ENCODE assay signal across 13 cellular contexts in genomic region chr6:1392813-1393640, GRCh38. TPM values are rescaled to one million over a fixed set of nuclear protein-coding genes. Genes with fewer than 3 reads are reported as not detected.
DNase-seq lines count a peak whose midpoint lies in the region; ATAC-seq and TF ChIP-seq lines count a peak whose summit lies in the region.
"Had no signal": no experiment of that assay in that cellular context is flagged by ENCODE, and none has a peak within 500 bp of the region (broad histone marks: within the 10 kb centered on the region; RNA-seq: fewer than 3 reads in every experiment).

No MANE protein-coding gene starts in this region.

- H3K27me3 ChIP-seq in esophagus (ENCODE audit: control insufficient read depth in 1 of 2, insufficient read depth in 2 of 2, low read length in 2 of 2), result peaks cover 0 to 20% of the 10 kb centered on the region in 2 donors
- peaks cover 30 to 60% of the 10 kb centered on the region in 2 donors for H3K27me3 ChIP-seq in mucosa of rectum (ENCODE audit: control insufficient read depth in 2 of 2, insufficient read depth in 2 of 2, low read length in 2 of 2)
- peaks cover 98% of the 10 kb centered on the region for H3K27me3 ChIP-seq in suprapubic skin

- 8 to 12% methylated on average over 69 to 74 of the region's 74 CpGs for WGBS in esophagus, 2 donors
- 41% methylated on average over 48 of the region's 74 CpGs for WGBS in suprapubic skin

- peaks cover 0 to 2% of the 10 kb centered on the region in 2 donors for H3K9me3 ChIP-seq in esophagus (ENCODE audit: control insufficient read depth in 2 of 2, insufficient read depth in 1 of 2, low read depth in 1 of 2, low read length in 1 of 2)
- H3K9me3 ChIP-seq in mucosa of rectum (ENCODE audit: control insufficient read depth in 2 of 2, low read length in 2 of 2), result no peaks in the 10 kb centered on the region
- H3K9me3 ChIP-seq in suprapubic skin, result no peaks in the 10 kb centered on the region

- no peak for TF ChIP-seq CTCF in suprapubic skin (IDR thresholded peaks at IDR 0.05)

- H3K4me3 ChIP-seq in esophagus (ENCODE audit: low read depth in 1 of 2, low read length in 2 of 2), result peak overlapping the region; percentile 22 to 69
- H3K4me3 ChIP-seq in mucosa of rectum (ENCODE audit: low read length in 2 of 2), result peak overlapping the region; percentile 45 to 53
- peak overlapping the region; percentile 38 for H3K4me3 ChIP-seq in suprapubic skin

- peak overlapping the region; percentile 49 to 58 for H3K4me3 Mint-ChIP-seq in activated T-cell treated with anti-CD3 and anti-CD28 coated beads, Interleukin-2, amount 50 U/mL, for 72 hours
- H3K4me3 Mint-ChIP-seq: activated T-helper 1 cell treated with anti-CD3 and anti-CD28 coated beads, Interleukin-12 subunit alpha, Interleukin-12 subunit beta, Interleukin-2, Interleukin-4 antibody, amounts not matched to agents 30 ng/mL and 10 ng/mL and 1 ng/mL, durations not matched to agents 14 hours and 24 hours and 36 hours had no signal

- no peaks in the 10 kb centered on the region for H3K36me3 Mint-ChIP-seq in activated T-cell treated with anti-CD3 and anti-CD28 coated beads, Interleukin-2, amount 50 U/mL, for 72 hours (ENCODE audit: insufficient read depth in 2 of 2)

- TF ChIP-seq EP300 in suprapubic skin (IDR thresholded peaks at IDR 0.05), result no peak

- H3K27me3 Mint-ChIP-seq in activated T-cell treated with anti-CD3 and anti-CD28 coated beads, Interleukin-2, amount 50 U/mL, for 72 hours (ENCODE audit: low read depth), result peaks cover 79% of the 10 kb centered on the region

- no peak overlapping the region for H3K27ac Mint-ChIP-seq in activated T-cell treated with anti-CD3 and anti-CD28 coated beads, Interleukin-2, amount 50 U/mL, for 72 hours

- H3K9me3 Mint-ChIP-seq in activated T-cell treated with anti-CD3 and anti-CD28 coated beads, Interleukin-2, amount 50 U/mL, for 72 hours, result no peaks in the 10 kb centered on the region
- H3K9me3 Mint-ChIP-seq: activated T-helper 1 cell treated with anti-CD3 and anti-CD28 coated beads, Interleukin-12 subunit alpha, Interleukin-12 subunit beta, Interleukin-2, Interleukin-4 antibody, amounts not matched to agents 30 ng/mL and 10 ng/mL and 1 ng/mL, durations not matched to agents 14 hours and 24 hours and 36 hours had no signal

- peaks cover 33% of the 10 kb centered on the region for H3K4me1 Mint-ChIP-seq in activated T-cell treated with anti-CD3 and anti-CD28 coated beads, Interleukin-2, amount 50 U/mL, for 72 hours (ENCODE audit: low read depth)

- H3K36me3 ChIP-seq in esophagus (ENCODE audit: control insufficient read depth in 2 of 2, insufficient read depth in 2 of 2, low read length in 1 of 2) (no peaks in the 10 kb centered on the region), mucosa of rectum (ENCODE audit: control insufficient read depth in 2 of 2, insufficient read depth in 2 of 2, low read length in 2 of 2) (no peaks in the 10 kb centered on the region), suprapubic skin (no peaks in the 10 kb centered on the region)

- H3K9ac ChIP-seq in mucosa of rectum (ENCODE audit: low read depth in 1 of 2, low read length in 2 of 2), result peak overlapping the region in 1 of 2 donors; percentile 56

- no peak for DNase-seq in activated T-cell treated with anti-CD3 and anti-CD28 coated beads, Interleukin-2, amount 50 U/mL, for 72 hours
- no peak for DNase-seq in activated T-cell treated with anti-CD3 and anti-CD28 coated beads, Interleukin-2, amount 50 U/mL, for 48 hours
- peak in 1 of 2 donors; percentile 61 for DNase-seq in suprapubic skin (ENCODE audit: low spot score in 2 of 2)
- no peak for DNase-seq in G401 (ENCODE audit: low spot score)
- no peak for DNase-seq in midbrain (lab: John Stamatoyannopoulos, UW)
- DNase-seq: DMS53; NCI-H1417; stimulated activated naive CD4-positive, alpha-beta T cell had no signal

- TF ChIP-seq POLR2A in suprapubic skin (IDR thresholded peaks at IDR 0.05), result no peak

- H3K27ac ChIP-seq in esophagus (ENCODE audit: low read depth in 2 of 2, low read length in 1 of 2), result peak overlapping the region; percentile 72 to 79
- H3K27ac ChIP-seq in mucosa of rectum (ENCODE audit: low read depth in 2 of 2, low read length in 2 of 2), result peak overlapping the region; percentile 66 to 74
- H3K27ac ChIP-seq in suprapubic skin, result no peak overlapping the region

- H3K4me1 ChIP-seq in esophagus (ENCODE audit: control insufficient read depth in 2 of 2, insufficient read depth in 2 of 2, low read length in 1 of 2) (peaks cover 9 to 10% of the 10 kb centered on the region in 2 donors), mucosa of rectum (ENCODE audit: control insufficient read depth in 2 of 2, insufficient read depth in 2 of 2, low read length in 2 of 2) (no peaks in the 10 kb centered on the region), suprapubic skin (peaks cover 51% of the 10 kb centered on the region)

- in situ Hi-C loops in G401 (cut with HindIII; ENCODE audit: low sequenced_read_pairs), result no loop called here

- no peak for ATAC-seq in activated T-cell treated with anti-CD3 and anti-CD28 coated beads, Interleukin-2, amount 50 U/mL, for 72 hours (replicated peaks in 1 of 2)
- no peak for ATAC-seq in GM21825 (IDR thresholded peaks at IDR 0.05; ENCODE audit: unreplicated experiment)

RNA-seq across cellular contexts. Expression of gene FOXF2, which starts 3.7 kb away (rescaled TPM):
- not detected for total RNA-seq in activated T-cell treated with anti-CD3 and anti-CD28 coated beads, Interleukin-2, amount 50 U/mL, for 72 hours
- polyA plus RNA-seq in esophagus, result 1 to 10 TPM; 2.3 to 8.1 TPM
- 1 to 10 TPM in 2 of 4 donors, under 1 TPM in 2; 0.25 to 3.0 (median 0.99) TPM for total RNA-seq in suprapubic skin
- 0.68 TPM in 1 of 2 replicates, not detected in the other for total RNA-seq in G401 (2014; rRNA removed; shearing (Covaris generic))
- total RNA-seq: activated T-helper 1 cell treated with anti-CD3 and anti-CD28 coated beads, Interleukin-12 subunit alpha, Interleukin-12 subunit beta, Interleukin-2, Interleukin-4 antibody, amounts not matched to agents 30 ng/mL and 10 ng/mL and 1 ng/mL, durations not matched to agents 14 hours and 24 hours and 36 hours; myocyte had no signal
